Comparison of ENCODE assay signal across 36 cellular contexts in genomic region chr5:45017568-45017967, GRCh38.
"Had no signal": no experiment of that assay in that cellular context is flagged by ENCODE, and none has a peak within 500 bp of the region (broad histone marks: within the 10 kb centered on the region; RNA-seq: fewer than 3 reads in every experiment).

No MANE protein-coding gene starts in this region.

- FAIRE-seq: frontal cortex had no signal

- H3K4me3 ChIP-seq: adrenal gland, body of pancreas, cardiac muscle cell, colonic mucosa, dorsolateral prefrontal cortex, heart left ventricle had no signal

- H3K36me3 ChIP-seq: adrenal gland, cardiac muscle cell, colonic mucosa, heart left ventricle, WERI-Rb-1 had no signal

- H3K4me3 Mint-ChIP-seq: activated CD4-positive, alpha-beta memory T cell treated with anti-CD3 and anti-CD28 coated beads for 36 hours; activated CD4-positive, alpha-beta T cell treated with anti-CD3 and anti-CD28 coated beads for 36 hours; activated CD4-positive, alpha-beta T cell treated with anti-CD3 and anti-CD28 coated beads, Interleukin-2, amount 10 ng/mL, durations not matched to agents 24 days and 14 days; activated CD8-positive, alpha-beta memory T cell treated with anti-CD3 and anti-CD28 coated beads, Interleukin-2, amount 10 ng/mL, durations not matched to agents 7 days and 5 days; activated CD8-positive, alpha-beta T cell treated with anti-CD3 and anti-CD28 coated beads, Interleukin-2, amount 10 ng/mL, durations not matched to agents 7 days and 5 days; activated naive CD4-positive, alpha-beta T cell treated with anti-CD3 and anti-CD28 coated beads for 36 hours; activated naive CD4-positive, alpha-beta T cell treated with anti-CD3 and anti-CD28 coated beads, Interleukin-2, amount 50 U/mL, for 24 hours; activated naive CD8-positive, alpha-beta T cell treated with anti-CD3 and anti-CD28 coated beads for 36 hours; activated naive CD8-positive, alpha-beta T cell treated with anti-CD3 and anti-CD28 coated beads, Interleukin-2, amount 50 U/mL, for 24 hours; activated T-helper 1 cell treated with anti-CD3 and anti-CD28 coated beads, Interleukin-12 subunit alpha, Interleukin-12 subunit beta, Interleukin-2, Interleukin-4 antibody, amounts not matched to agents 30 ng/mL and 10 ng/mL and 1 ng/mL, durations not matched to agents 14 hours and 24 hours and 36 hours; dendritic cell treated with granulocyte-macrophage colony-stimulating factor and Interleukin-4, amounts not matched to agents 40 ng/mL and 50 ng/mL, for 4 days; endodermal cell had no signal

- H3K4me1 Mint-ChIP-seq: activated CD4-positive, alpha-beta T cell treated with anti-CD3 and anti-CD28 coated beads for 36 hours; activated CD4-positive, alpha-beta T cell treated with anti-CD3 and anti-CD28 coated beads, Interleukin-2, amount 10 ng/mL, durations not matched to agents 24 days and 14 days; activated CD8-positive, alpha-beta memory T cell treated with anti-CD3 and anti-CD28 coated beads, Interleukin-2, amount 10 ng/mL, durations not matched to agents 7 days and 5 days; activated naive CD4-positive, alpha-beta T cell treated with anti-CD3 and anti-CD28 coated beads, Interleukin-2, amount 50 U/mL, for 24 hours; activated naive CD8-positive, alpha-beta T cell treated with anti-CD3 and anti-CD28 coated beads for 36 hours; activated naive CD8-positive, alpha-beta T cell treated with anti-CD3 and anti-CD28 coated beads, Interleukin-2, amount 50 U/mL, for 24 hours; endodermal cell had no signal

- H3K36me3 Mint-ChIP-seq: activated CD4-positive, alpha-beta memory T cell treated with anti-CD3 and anti-CD28 coated beads for 36 hours; activated CD8-positive, alpha-beta memory T cell treated with anti-CD3 and anti-CD28 coated beads, Interleukin-2, amount 10 ng/mL, durations not matched to agents 7 days and 5 days; activated naive CD4-positive, alpha-beta T cell treated with anti-CD3 and anti-CD28 coated beads, Interleukin-2, amount 50 U/mL, for 24 hours; activated naive CD8-positive, alpha-beta T cell treated with anti-CD3 and anti-CD28 coated beads for 36 hours had no signal

- H3K27ac Mint-ChIP-seq: activated CD4-positive, alpha-beta memory T cell treated with anti-CD3 and anti-CD28 coated beads for 36 hours; activated CD4-positive, alpha-beta T cell treated with anti-CD3 and anti-CD28 coated beads for 36 hours; activated CD4-positive, alpha-beta T cell treated with anti-CD3 and anti-CD28 coated beads, Interleukin-2, amount 10 ng/mL, durations not matched to agents 24 days and 14 days; activated CD8-positive, alpha-beta memory T cell treated with anti-CD3 and anti-CD28 coated beads, Interleukin-2, amount 10 ng/mL, durations not matched to agents 7 days and 5 days; activated CD8-positive, alpha-beta T cell treated with anti-CD3 and anti-CD28 coated beads, Interleukin-2, amount 10 ng/mL, durations not matched to agents 7 days and 5 days; activated naive CD4-positive, alpha-beta T cell treated with anti-CD3 and anti-CD28 coated beads for 36 hours; activated naive CD4-positive, alpha-beta T cell treated with anti-CD3 and anti-CD28 coated beads, Interleukin-2, amount 50 U/mL, for 24 hours; activated naive CD8-positive, alpha-beta T cell treated with anti-CD3 and anti-CD28 coated beads for 36 hours; activated naive CD8-positive, alpha-beta T cell treated with anti-CD3 and anti-CD28 coated beads, Interleukin-2, amount 50 U/mL, for 24 hours; activated T-helper 1 cell treated with anti-CD3 and anti-CD28 coated beads, Interleukin-12 subunit alpha, Interleukin-12 subunit beta, Interleukin-2, Interleukin-4 antibody, amounts not matched to agents 30 ng/mL and 10 ng/mL and 1 ng/mL, durations not matched to agents 14 hours and 24 hours and 36 hours; activated T-helper 2 cell treated with anti-CD3 and anti-CD28 coated beads, Interferon-gamma antibody, Interleukin-2, Interleukin-4, amounts not matched to agents 10 μg/mL and 5 μg/mL and 100 μg/mL, durations not matched to agents 14 hours and 24 hours and 36 hours; dendritic cell treated with granulocyte-macrophage colony-stimulating factor and Interleukin-4, amounts not matched to agents 40 ng/mL and 50 ng/mL, for 4 days; endodermal cell had no signal

- ATAC-seq: activated CD4-positive, alpha-beta T cell treated with anti-CD3 and anti-CD28 coated beads for 36 hours; activated CD8-positive, alpha-beta memory T cell treated with anti-CD3 and anti-CD28 coated beads, Interleukin-2, amount 10 ng/mL, durations not matched to agents 7 days and 5 days; activated CD8-positive, alpha-beta T cell treated with anti-CD3 and anti-CD28 coated beads, Interleukin-2, amount 10 ng/mL, durations not matched to agents 7 days and 5 days; activated naive CD8-positive, alpha-beta T cell treated with anti-CD3 and anti-CD28 coated beads, Interleukin-2, amount 50 U/mL, for 24 hours; body of pancreas; esophagus mucosa; heart left ventricle had no signal

- H3K4me1 ChIP-seq: adrenal gland, body of pancreas, colonic mucosa, heart left ventricle had no signal

- H3K27me3 Mint-ChIP-seq: activated CD4-positive, alpha-beta memory T cell treated with anti-CD3 and anti-CD28 coated beads for 36 hours; activated CD4-positive, alpha-beta T cell treated with anti-CD3 and anti-CD28 coated beads for 36 hours; activated CD4-positive, alpha-beta T cell treated with anti-CD3 and anti-CD28 coated beads, Interleukin-2, amount 10 ng/mL, durations not matched to agents 24 days and 14 days; activated CD8-positive, alpha-beta memory T cell treated with anti-CD3 and anti-CD28 coated beads, Interleukin-2, amount 10 ng/mL, durations not matched to agents 7 days and 5 days; activated naive CD4-positive, alpha-beta T cell treated with anti-CD3 and anti-CD28 coated beads, Interleukin-2, amount 50 U/mL, for 24 hours; activated naive CD8-positive, alpha-beta T cell treated with anti-CD3 and anti-CD28 coated beads for 36 hours; activated naive CD8-positive, alpha-beta T cell treated with anti-CD3 and anti-CD28 coated beads, Interleukin-2, amount 50 U/mL, for 24 hours; dendritic cell treated with granulocyte-macrophage colony-stimulating factor and Interleukin-4, amounts not matched to agents 40 ng/mL and 50 ng/mL, for 4 days had no signal

- DNase-seq: activated CD4-positive, alpha-beta memory T cell treated with anti-CD3 and anti-CD28 coated beads for 36 hours; activated CD4-positive, alpha-beta T cell treated with anti-CD3 and anti-CD28 coated beads for 36 hours; activated CD4-positive, alpha-beta T cell treated with anti-CD3 and anti-CD28 coated beads, Interleukin-2, amount 10 ng/mL, durations not matched to agents 24 days and 14 days; activated CD4-positive, CD25-positive, alpha-beta regulatory T cell; activated CD4-positive, CD25-positive, alpha-beta regulatory T cell treated with anti-CD3 and anti-CD28 coated beads, Interleukin-2, amount 50 U/mL, for 72 hours; activated CD8-positive, alpha-beta memory T cell treated with anti-CD3 and anti-CD28 coated beads, Interleukin-2, amount 10 ng/mL, durations not matched to agents 7 days and 5 days; activated CD8-positive, alpha-beta memory T cell treated with anti-CD3 and anti-CD28 coated beads, Interleukin-2, amount 50 U/mL, for 4 hours; activated CD8-positive, alpha-beta T cell treated with anti-CD3 and anti-CD28 coated beads, Interleukin-2, amount 10 ng/mL, durations not matched to agents 7 days and 5 days; activated effector memory CD4-positive, alpha-beta T cell treated with anti-CD3 and anti-CD28 coated beads, Interleukin-2, amount 50 U/mL, for 16 hours; activated naive CD4-positive, alpha-beta T cell treated with anti-CD3 and anti-CD28 coated beads for 36 hours; activated naive CD8-positive, alpha-beta T cell treated with anti-CD3 and anti-CD28 coated beads for 36 hours; activated naive CD8-positive, alpha-beta T cell treated with anti-CD3 and anti-CD28 coated beads, Interleukin-2, amount 50 U/mL, for 24 hours; activated T-cell treated with anti-CD3 and anti-CD28 coated beads, Interleukin-2, amount 50 U/mL, for 1 hour; activated T-cell treated with anti-CD3 and anti-CD28 coated beads, Interleukin-2, amount 50 U/mL, for 48 hours; adrenal gland; amygdala; aorta; body of pancreas; central memory CD4-positive, alpha-beta T cell; cerebellar nuclear complex; colonic mucosa; dorsolateral prefrontal cortex; effector memory CD4-positive, alpha-beta T cell; endodermal cell; foreskin fibroblast; heart left ventricle; hypothalamus; T1000; WERI-Rb-1 had no signal

- H3K27me3 ChIP-seq: adrenal gland, body of pancreas, cardiac muscle cell, colonic mucosa, heart left ventricle had no signal

- H3K9me3 Mint-ChIP-seq: activated naive CD4-positive, alpha-beta T cell treated with anti-CD3 and anti-CD28 coated beads, Interleukin-2, amount 50 U/mL, for 24 hours had no signal

- H3K27ac ChIP-seq: adrenal gland, body of pancreas, cardiac muscle cell, colonic mucosa, dorsolateral prefrontal cortex, heart left ventricle, WERI-Rb-1 had no signal

- H3K9me3 ChIP-seq: adrenal gland, body of pancreas, colonic mucosa had no signal
